8 cellular contexts compared by ENCODE assay signal in genomic region chr7:140176271-140176701, GRCh38. TPM values are rescaled to one million over a fixed set of nuclear protein-coding genes. Genes with fewer than 3 reads are reported as not detected.
DNase-seq lines count a peak whose midpoint lies in the region; ATAC-seq lines count a peak whose summit lies in the region.

No MANE protein-coding gene starts in this region.

- peaks cover 10% of the 10 kb centered on the region for H3K27me3 Mint-ChIP-seq in activated CD4-positive, alpha-beta T cell treated with anti-CD3 and anti-CD28 coated beads, Interleukin-2, amount 10 ng/mL, durations not matched to agents 7 days and 5 days

- peak overlapping the region; percentile 82 for H3K4me3 Mint-ChIP-seq in activated CD4-positive, alpha-beta T cell treated with anti-CD3 and anti-CD28 coated beads, Interleukin-2, amount 10 ng/mL, durations not matched to agents 7 days and 5 days

- ATAC-seq in HG02885 (IDR thresholded peaks at IDR 0.05; ENCODE audit: poor library complexity, unreplicated experiment) = peak; percentile 12
- no peak for ATAC-seq in left cardiac atrium

- no peak overlapping the region for H3K27ac Mint-ChIP-seq in activated CD4-positive, alpha-beta T cell treated with anti-CD3 and anti-CD28 coated beads, Interleukin-2, amount 10 ng/mL, durations not matched to agents 7 days and 5 days

- H3K36me3 Mint-ChIP-seq in activated CD4-positive, alpha-beta T cell treated with anti-CD3 and anti-CD28 coated beads, Interleukin-2, amount 10 ng/mL, durations not matched to agents 7 days and 5 days (ENCODE audit: low read depth) = peaks cover 9% of the 10 kb centered on the region

- POLR2A ChIA-PET in activated CD4-positive, alpha-beta T cell treated with anti-CD3 and anti-CD28 coated beads, Interleukin-2, amount 10 ng/mL, durations not matched to agents 7 days and 5 days (lab: Charles Lee) = interaction anchor here (0.5 to 2.8 kb wide), 3 partner anchors 49 to 76 kb away, joined by 3 to 13 read pairs (median 6); no protein-coding TSS in a partner anchor

- H3K4me3 ChIP-seq in skeletal muscle cell (ENCODE audit: low read depth, low read length) = peak overlapping the region; percentile 80

- no peaks in the 10 kb centered on the region for H3K9me3 Mint-ChIP-seq in activated CD4-positive, alpha-beta T cell treated with anti-CD3 and anti-CD28 coated beads, Interleukin-2, amount 10 ng/mL, durations not matched to agents 7 days and 5 days

- peak; percentile 49 for DNase-seq in NCI-H2227 (lab: John Stamatoyannopoulos, UW; ENCODE audit: unreplicated experiment)
- DNase-seq in NCI-H2227 treated with DMSO at 0.1 percent for 48 hours (lab: John Stamatoyannopoulos, UW) = no peak
- no peak for DNase-seq in activated CD4-positive, alpha-beta T cell treated with anti-CD3 and anti-CD28 coated beads, Interleukin-2, amount 10 ng/mL, durations not matched to agents 7 days and 5 days
- peak; percentile 36 for DNase-seq in left cardiac atrium
- no peak for DNase-seq in skeletal muscle cell (ENCODE audit: low read depth)
- no peak for DNase-seq in NCI-H1417 treated with DMSO at 0.1 percent for 48 hours (lab: John Stamatoyannopoulos, UW)
- no peak for DNase-seq in NCI-H2081 (lab: John Stamatoyannopoulos, UW)

- intact Hi-C loops in left cardiac atrium (cut with DNase I) = loop anchor here (5.0 to 10.0 kb wide), 2 partner anchors 141 to 149 kb away; no protein-coding TSS in a partner anchor

- CTCF ChIA-PET in activated CD4-positive, alpha-beta T cell treated with anti-CD3 and anti-CD28 coated beads, Interleukin-2, amount 10 ng/mL, durations not matched to agents 7 days and 5 days (lab: Charles Lee) = interaction anchor here (1.1 to 2.9 kb wide), 3 partner anchors 16 to 141 kb away, joined by 3 to 11 read pairs (median 5); no protein-coding TSS in a partner anchor

- peaks cover 40% of the 10 kb centered on the region for H3K4me1 Mint-ChIP-seq in activated CD4-positive, alpha-beta T cell treated with anti-CD3 and anti-CD28 coated beads, Interleukin-2, amount 10 ng/mL, durations not matched to agents 7 days and 5 days

RNA-seq across cellular contexts. Expression of gene KDM7A, which starts 0.5 kb away (rescaled TPM):
- 10 to 100 TPM; 12.5 to 13.5 TPM for total RNA-seq in activated CD4-positive, alpha-beta T cell treated with anti-CD3 and anti-CD28 coated beads, Interleukin-2, amount 10 ng/mL, durations not matched to agents 7 days and 5 days
- total RNA-seq in left cardiac atrium = 10 to 100 TPM in 1 of 2 donors, 1 to 10 TPM in 1; 9.0 to 12.7 TPM

Comparison
In these comparisons a context has a peak if more than half of its experiments do, and no peak if none do; other contexts are left out.
1. DNase-seq: peak in NCI-H2227 (single experiment) and left cardiac atrium (single experiment); none in NCI-H2227 treated with DMSO at 0.1 percent for 48 hours (single experiment), activated CD4-positive, alpha-beta T cell treated with anti-CD3 and anti-CD28 coated beads, Interleukin-2, amount 10 ng/mL, durations not matched to agents 7 days and 5 days (single experiment), skeletal muscle cell (single experiment), NCI-H1417 treated with DMSO at 0.1 percent for 48 hours (single experiment) and NCI-H2081 (0 of 2).